Comparison of ENCODE assay signal across 39 cellular contexts in genomic region chr9:75921403-75922127, GRCh38. TPM values are rescaled to one million over a fixed set of nuclear protein-coding genes. Genes with fewer than 3 reads are reported as not detected.
"Had no signal": no experiment of that assay in that cellular context is flagged by ENCODE, and none has a peak within 500 bp of the region (broad histone marks: within the 10 kb centered on the region; RNA-seq: fewer than 3 reads in every experiment).

No MANE protein-coding gene starts in this region.

- H3K4me1 ChIP-seq: adrenal gland had no signal

- H3K4me3 ChIP-seq: adrenal gland, cardiac muscle cell had no signal

- H3K27ac ChIP-seq: adrenal gland, cardiac muscle cell, VCaP had no signal

- H3K27me3 Mint-ChIP-seq: activated B cell treated with CpG ODN at 0.5 μM for 24 hours; activated CD4-positive, alpha-beta memory T cell treated with anti-CD3 and anti-CD28 coated beads for 36 hours; activated CD4-positive, alpha-beta T cell treated with anti-CD3 and anti-CD28 coated beads, Interleukin-2, amount 10 ng/mL, durations not matched to agents 24 days and 14 days; activated CD8-positive, alpha-beta T cell treated with anti-CD3 and anti-CD28 coated beads for 36 hours; activated naive CD8-positive, alpha-beta T cell treated with anti-CD3 and anti-CD28 coated beads for 36 hours; activated T-helper 17 cell treated with anti-CD3 and anti-CD28 coated beads, Interleukin-2, amount 50 U/mL, for 72 hours; central memory CD8-positive, alpha-beta T cell had no signal

- H3K4me3 Mint-ChIP-seq: activated B cell treated with CpG ODN at 0.5 μM for 24 hours; activated CD4-positive, alpha-beta memory T cell treated with anti-CD3 and anti-CD28 coated beads for 36 hours; activated CD4-positive, alpha-beta T cell treated with anti-CD3 and anti-CD28 coated beads, Interleukin-2, amount 10 ng/mL, durations not matched to agents 24 days and 14 days; activated CD8-positive, alpha-beta T cell treated with anti-CD3 and anti-CD28 coated beads for 36 hours; activated naive CD4-positive, alpha-beta T cell treated with anti-CD3 and anti-CD28 coated beads for 36 hours; activated naive CD8-positive, alpha-beta T cell treated with anti-CD3 and anti-CD28 coated beads for 36 hours; activated T-cell treated with anti-CD3 and anti-CD28 coated beads, Interleukin-2, amount 50 U/mL, for 4 hours; activated T-cell treated with anti-CD3 and anti-CD28 coated beads, Interleukin-2, amount 50 U/mL, for 72 hours; activated T-helper 1 cell treated with anti-CD3 and anti-CD28 coated beads, Interleukin-12 subunit alpha, Interleukin-12 subunit beta, Interleukin-2, Interleukin-4 antibody, amounts not matched to agents 30 ng/mL and 10 ng/mL and 1 ng/mL, durations not matched to agents 14 hours and 24 hours and 36 hours; activated T-helper 17 cell treated with anti-CD3 and anti-CD28 coated beads, Interleukin-2, amount 50 U/mL, for 72 hours; brain; central memory CD8-positive, alpha-beta T cell; T-helper 1 cell treated with Interleukin-12 subunit alpha and Interleukin-12 subunit beta and Interleukin-4 antibody, amounts not matched to agents 30 μg/mL and 1 μg/mL, for 36 hours; T-helper 2 cell treated with Interferon-gamma antibody and Interleukin-4, amounts not matched to agents 5 μg/mL and 100 μg/mL, for 36 hours had no signal

- H3K4me1 Mint-ChIP-seq: activated B cell treated with CpG ODN at 0.5 μM for 24 hours; activated CD4-positive, alpha-beta T cell treated with anti-CD3 and anti-CD28 coated beads, Interleukin-2, amount 10 ng/mL, durations not matched to agents 24 days and 14 days; activated T-helper 17 cell treated with anti-CD3 and anti-CD28 coated beads, Interleukin-2, amount 50 U/mL, for 72 hours; brain; central memory CD8-positive, alpha-beta T cell had no signal

- DNase-seq: activated B cell treated with CpG ODN at 0.5 μM for 24 hours; activated CD4-positive, alpha-beta memory T cell treated with anti-CD3 and anti-CD28 coated beads for 36 hours; activated CD4-positive, alpha-beta T cell treated with anti-CD3 and anti-CD28 coated beads for 4 hours; activated CD4-positive, alpha-beta T cell treated with anti-CD3 and anti-CD28 coated beads, Interleukin-2, amount 10 ng/mL, durations not matched to agents 24 days and 14 days; activated CD4-positive, alpha-beta T cell treated with anti-CD3 and anti-CD28 coated beads, Interleukin-2, amount 50 U/mL, for 1 hour; activated CD4-positive, alpha-beta T cell treated with anti-CD3 and anti-CD28 coated beads, Interleukin-2, amount 50 U/mL, for 4 hours; activated CD4-positive, CD25-positive, alpha-beta regulatory T cell treated with anti-CD3 and anti-CD28 coated beads, Interleukin-2, amount 50 U/mL, for 72 hours; activated CD8-positive, alpha-beta memory T cell treated with anti-CD3 and anti-CD28 coated beads, Interleukin-2, amount 50 U/mL, for 4 hours; activated CD8-positive, alpha-beta T cell treated with anti-CD3 and anti-CD28 coated beads for 36 hours; activated effector memory CD4-positive, alpha-beta T cell treated with anti-CD3 and anti-CD28 coated beads, Interleukin-2, amount 50 U/mL, for 16 hours; activated gamma-delta T cell treated with Interleukin-2 at 50 U/mL for 16 hours; activated naive CD4-positive, alpha-beta T cell; activated naive CD4-positive, alpha-beta T cell treated with anti-CD3 and anti-CD28 coated beads for 36 hours; activated naive CD4-positive, alpha-beta T cell treated with anti-CD3 and anti-CD28 coated beads, Interleukin-2, amount 50 U/mL, for 16 hours; activated naive CD8-positive, alpha-beta T cell treated with anti-CD3 and anti-CD28 coated beads for 36 hours; activated T-cell treated with anti-CD3 and anti-CD28 coated beads for 4 hours; activated T-cell treated with anti-CD3 and anti-CD28 coated beads, Interleukin-2, amount 50 U/mL, for 1 hour; activated T-cell treated with anti-CD3 and anti-CD28 coated beads, Interleukin-2, amount 50 U/mL, for 4 hours; activated T-cell treated with anti-CD3 and anti-CD28 coated beads, Interleukin-2, amount 50 U/mL, for 72 hours; adrenal gland; amniotic stem cell; aorta; caudate nucleus; cerebellar nuclear complex; T-helper 1 cell; T-helper 2 cell; T-helper 9 cell had no signal

- FAIRE-seq: astrocyte, bronchial epithelial cell, TTC549 had no signal

- H3K9me3 Mint-ChIP-seq: activated B cell treated with CpG ODN at 0.5 μM for 24 hours; activated CD4-positive, alpha-beta memory T cell treated with anti-CD3 and anti-CD28 coated beads for 36 hours; activated CD4-positive, alpha-beta T cell treated with anti-CD3 and anti-CD28 coated beads, Interleukin-2, amount 10 ng/mL, durations not matched to agents 24 days and 14 days; activated naive CD4-positive, alpha-beta T cell treated with anti-CD3 and anti-CD28 coated beads for 36 hours; activated T-cell treated with anti-CD3 and anti-CD28 coated beads, Interleukin-2, amount 50 U/mL, for 4 hours; activated T-helper 1 cell treated with anti-CD3 and anti-CD28 coated beads, Interleukin-12 subunit alpha, Interleukin-12 subunit beta, Interleukin-2, Interleukin-4 antibody, amounts not matched to agents 30 ng/mL and 10 ng/mL and 1 ng/mL, durations not matched to agents 14 hours and 24 hours and 36 hours; activated T-helper 17 cell treated with anti-CD3 and anti-CD28 coated beads, Interleukin-2, amount 50 U/mL, for 72 hours; T-helper 1 cell treated with Interleukin-12 subunit alpha and Interleukin-12 subunit beta and Interleukin-4 antibody, amounts not matched to agents 30 μg/mL and 1 μg/mL, for 36 hours; T-helper 2 cell treated with Interferon-gamma antibody and Interleukin-4, amounts not matched to agents 5 μg/mL and 100 μg/mL, for 36 hours had no signal

- H3K27me3 ChIP-seq: adrenal gland, cardiac muscle cell had no signal

- H3K27ac Mint-ChIP-seq: activated B cell treated with CpG ODN at 0.5 μM for 24 hours; activated CD4-positive, alpha-beta memory T cell treated with anti-CD3 and anti-CD28 coated beads for 36 hours; activated CD4-positive, alpha-beta T cell treated with anti-CD3 and anti-CD28 coated beads, Interleukin-2, amount 10 ng/mL, durations not matched to agents 24 days and 14 days; activated CD8-positive, alpha-beta T cell treated with anti-CD3 and anti-CD28 coated beads for 36 hours; activated naive CD4-positive, alpha-beta T cell treated with anti-CD3 and anti-CD28 coated beads for 36 hours; activated naive CD4-positive, alpha-beta T cell treated with anti-CD3 and anti-CD28 coated beads, Interleukin-2, amount 50 U/mL, for 72 hours; activated naive CD8-positive, alpha-beta T cell treated with anti-CD3 and anti-CD28 coated beads for 36 hours; activated T-cell treated with anti-CD3 and anti-CD28 coated beads, Interleukin-2, amount 50 U/mL, for 72 hours; activated T-helper 1 cell treated with anti-CD3 and anti-CD28 coated beads, Interleukin-12 subunit alpha, Interleukin-12 subunit beta, Interleukin-2, Interleukin-4 antibody, amounts not matched to agents 30 ng/mL and 10 ng/mL and 1 ng/mL, durations not matched to agents 14 hours and 24 hours and 36 hours; activated T-helper 17 cell treated with anti-CD3 and anti-CD28 coated beads, Interleukin-2, amount 50 U/mL, for 72 hours; T-helper 1 cell treated with Interleukin-12 subunit alpha and Interleukin-12 subunit beta and Interleukin-4 antibody, amounts not matched to agents 30 μg/mL and 1 μg/mL, for 36 hours; T-helper 2 cell treated with Interferon-gamma antibody and Interleukin-4, amounts not matched to agents 5 μg/mL and 100 μg/mL, for 36 hours had no signal

- ATAC-seq: activated CD8-positive, alpha-beta T cell treated with anti-CD3 and anti-CD28 coated beads for 36 hours; activated naive CD4-positive, alpha-beta T cell treated with anti-CD3 and anti-CD28 coated beads, Interleukin-2, amount 50 U/mL, for 72 hours; activated T-cell treated with anti-CD3 and anti-CD28 coated beads, Interleukin-2, amount 50 U/mL, for 4 hours; activated T-cell treated with anti-CD3 and anti-CD28 coated beads, Interleukin-2, amount 50 U/mL, for 72 hours; activated T-helper 17 cell treated with anti-CD3 and anti-CD28 coated beads, Interleukin-2, amount 50 U/mL, for 72 hours had no signal

- H3K36me3 ChIP-seq: adrenal gland, cardiac muscle cell had no signal

- H3K9me3 ChIP-seq: adrenal gland had no signal

- H3K36me3 Mint-ChIP-seq: activated CD4-positive, alpha-beta memory T cell treated with anti-CD3 and anti-CD28 coated beads for 36 hours had no signal

RNA-seq across cellular contexts. Expression of gene PCSK5, which starts 31.1 kb away (rescaled TPM):
- total RNA-seq: activated B cell treated with CpG ODN at 0.5 μM for 24 hours had no signal
